In genomic region chr2:218216674-218217365, GRCh38 we compare ENCODE assay signal across 8 cellular contexts. TPM values are rescaled to one million over a fixed set of nuclear protein-coding genes. Genes with fewer than 3 reads are reported as not detected.
DNase-seq lines count a peak whose midpoint lies in the region; ATAC-seq lines count a peak whose summit lies in the region.

Gene ARPC2 (plus strand): TSS chr2:218217189. CDS start chr2:218217471, 282 bp downstream.

- DNase-seq in C1 segment of cervical spinal cord (lab: John Stamatoyannopoulos, UW) (peak; percentile 53 to 95 (median 88)), NCI-H774 (lab: John Stamatoyannopoulos, UW) (peak; percentile 94), left lobe of liver (ENCODE audit: low spot score) (peak; percentile 95)
- DNase-seq in activated CD4-positive, alpha-beta T cell treated with anti-CD3 and anti-CD28 coated beads, Interleukin-2, amount 50 U/mL, for 4 hours: peak; percentile 89 to 90
- DNase-seq in stimulated activated CD4-positive, alpha-beta T cell treated with anti-CD3 and anti-CD28 coated beads, Interleukin-2, amount 100 ng/mL, for 24 hours: peak; percentile 94 to 97

- H3K4me1 Mint-ChIP-seq in dendritic cell treated with granulocyte-macrophage colony-stimulating factor and Interleukin-4, amounts not matched to agents 40 ng/mL and 50 ng/mL, for 4 days (ENCODE audit: low read depth): peaks cover 49% of the 10 kb centered on the region

- no peaks in the 10 kb centered on the region for H3K9me3 Mint-ChIP-seq in dendritic cell treated with granulocyte-macrophage colony-stimulating factor and Interleukin-4, amounts not matched to agents 40 ng/mL and 50 ng/mL, for 4 days

- peak within 1 kb of the TSS; percentile 99 for H3K27ac Mint-ChIP-seq in dendritic cell treated with granulocyte-macrophage colony-stimulating factor and Interleukin-4, amounts not matched to agents 40 ng/mL and 50 ng/mL, for 4 days

- intact Hi-C loops in dendritic cell treated with granulocyte-macrophage colony-stimulating factor and Interleukin-4, amounts not matched to agents 40 ng/mL and 50 ng/mL, for 4 days (cut with micrococcal nuclease): loop anchor here (5.0 kb wide), 1 partner anchor 40 kb away; no protein-coding TSS in a partner anchor

- no peaks in the 10 kb centered on the region for H3K27me3 Mint-ChIP-seq in dendritic cell treated with granulocyte-macrophage colony-stimulating factor and Interleukin-4, amounts not matched to agents 40 ng/mL and 50 ng/mL, for 4 days

- ATAC-seq in GM19372 (IDR thresholded peaks at IDR 0.05; ENCODE audit: low read depth, unreplicated experiment): peak; percentile 60
- ATAC-seq in HG03521 (IDR thresholded peaks at IDR 0.05; ENCODE audit: unreplicated experiment): peak; percentile 69
- ATAC-seq in left lobe of liver: peak; percentile 99

- H3K4me3 Mint-ChIP-seq in dendritic cell treated with granulocyte-macrophage colony-stimulating factor and Interleukin-4, amounts not matched to agents 40 ng/mL and 50 ng/mL, for 4 days: peak within 1 kb of the TSS; percentile 95

- H3K36me3 Mint-ChIP-seq in dendritic cell treated with granulocyte-macrophage colony-stimulating factor and Interleukin-4, amounts not matched to agents 40 ng/mL and 50 ng/mL, for 4 days (ENCODE audit: low read depth): peaks cover 53% of the 10 kb centered on the region

RNA-seq across cellular contexts. Expression of gene ARPC2, which starts in this region (rescaled TPM):
- 51.4 TPM for total RNA-seq in left lobe of liver

Comparison
In these comparisons a context has a peak if more than half of its experiments do, and no peak if none do; other contexts are left out.
1. Peak in every context shown above with its lines: DNase-seq and ATAC-seq.